In the genomic region with DNA sequence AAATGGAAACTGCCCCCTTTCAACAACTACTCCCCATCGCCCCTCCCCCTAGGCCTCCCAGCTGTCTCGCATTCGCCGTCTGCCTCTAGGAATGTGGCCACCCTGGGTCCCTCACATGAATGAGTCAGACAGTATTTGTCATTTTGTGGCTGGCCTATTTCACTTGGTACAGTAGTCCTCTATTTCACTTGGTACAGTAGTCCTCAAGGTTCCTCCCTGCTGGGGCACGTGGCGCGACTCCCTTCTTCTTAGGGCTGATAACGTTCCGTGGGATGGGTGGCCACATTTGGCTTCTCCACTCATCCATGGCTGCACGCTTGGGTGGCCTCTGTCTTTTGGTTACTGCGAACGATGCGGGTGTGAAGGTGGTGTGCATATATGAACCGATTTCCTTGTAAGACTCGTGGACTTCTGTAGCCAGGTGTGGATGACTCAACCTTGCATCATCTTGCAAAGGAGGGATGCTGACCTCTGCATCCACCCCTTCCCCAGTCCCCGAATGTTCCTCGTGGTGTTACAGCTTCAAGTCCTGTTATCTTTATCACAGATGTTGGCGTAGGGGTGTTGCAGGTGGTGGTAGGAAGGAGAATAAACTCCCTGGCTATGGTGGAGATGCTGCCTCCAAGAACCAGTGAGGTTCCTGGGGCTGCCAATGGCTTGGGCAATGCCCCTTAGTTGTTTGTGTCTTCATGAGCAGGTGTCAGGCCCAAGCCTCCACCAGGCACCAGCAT, we compare ENCODE assay signal across 1 cellular context.
TF ChIP-seq lines count a peak whose summit lies in the region.

No MANE protein-coding gene starts in this region.

TF ChIP-seq in H1, 55 proteins besides CTCF, POLR2A, EP300 and RAD21:
- no peak for TF ChIP-seq RBBP5 (IDR thresholded peaks at IDR 0.05; ENCODE audit: borderline replicate concordance, low read depth, low read length)
- no peak for TF ChIP-seq EZH2 (IDR thresholded peaks at IDR 0.05; ENCODE audit: low read depth, low read length, severe bottlenecking)
- no peak for TF ChIP-seq TAF7 (optimal IDR thresholded peaks at IDR 0.05; ENCODE audit: borderline replicate concordance, low read depth, low read length)
- TF ChIP-seq, protein P1, sequence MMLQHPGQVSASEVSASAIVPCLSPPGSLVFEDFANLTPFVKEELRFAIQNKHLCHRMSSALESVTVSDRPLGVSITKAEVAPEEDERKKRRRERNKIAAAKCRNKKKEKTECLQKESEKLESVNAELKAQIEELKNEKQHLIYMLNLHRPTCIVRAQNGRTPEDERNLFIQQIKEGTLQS (IDR thresholded peaks at IDR 0.05; ENCODE audit: insufficient read depth, low read depth, low read length): no peak
- no peak for TF ChIP-seq SIRT6 (IDR thresholded peaks at IDR 0.05; ENCODE audit: low read length)
- TF ChIP-seq SIN3A (conservative IDR thresholded peaks at IDR 0.05 in 1 of 2, IDR thresholded peaks at IDR 0.05 in 1 of 2; ENCODE audit: low read depth in 1 of 2, low read length in 2 of 2): no peak
- no peak for TF ChIP-seq JUN (IDR thresholded peaks at IDR 0.05; ENCODE audit: low read depth, low read length)
- no peak for TF ChIP-seq PHF8 (conservative IDR thresholded peaks at IDR 0.05; ENCODE audit: low read depth, low read length)
- TF ChIP-seq RXRA (IDR thresholded peaks at IDR 0.05; ENCODE audit: insufficient read depth, low read depth, low read length): no peak
- TF ChIP-seq GABPA (IDR thresholded peaks at IDR 0.05; ENCODE audit: borderline replicate concordance, insufficient read depth, low read length): no peak
- TF ChIP-seq, protein P2, sequence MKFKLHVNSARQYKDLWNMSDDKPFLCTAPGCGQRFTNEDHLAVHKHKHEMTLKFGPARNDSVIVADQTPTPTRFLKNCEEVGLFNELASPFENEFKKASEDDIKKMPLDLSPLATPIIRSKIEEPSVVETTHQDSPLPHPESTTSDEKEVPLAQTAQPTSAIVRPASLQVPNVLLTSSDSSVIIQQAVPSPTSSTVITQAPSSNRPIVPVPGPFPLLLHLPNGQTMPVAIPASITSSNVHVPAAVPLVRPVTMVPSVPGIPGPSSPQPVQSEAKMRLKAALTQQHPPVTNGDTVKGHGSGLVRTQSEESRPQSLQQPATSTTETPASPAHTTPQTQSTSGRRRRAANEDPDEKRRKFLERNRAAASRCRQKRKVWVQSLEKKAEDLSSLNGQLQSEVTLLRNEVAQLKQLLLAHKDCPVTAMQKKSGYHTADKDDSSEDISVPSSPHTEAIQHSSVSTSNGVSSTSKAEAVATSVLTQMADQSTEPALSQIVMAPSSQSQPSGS (IDR thresholded peaks at IDR 0.05; ENCODE audit: low read length): no peak
- TF ChIP-seq GTF2F1 (IDR thresholded peaks at IDR 0.05; ENCODE audit: borderline replicate concordance, low read depth, low read length): no peak
- TF ChIP-seq, protein P3, sequence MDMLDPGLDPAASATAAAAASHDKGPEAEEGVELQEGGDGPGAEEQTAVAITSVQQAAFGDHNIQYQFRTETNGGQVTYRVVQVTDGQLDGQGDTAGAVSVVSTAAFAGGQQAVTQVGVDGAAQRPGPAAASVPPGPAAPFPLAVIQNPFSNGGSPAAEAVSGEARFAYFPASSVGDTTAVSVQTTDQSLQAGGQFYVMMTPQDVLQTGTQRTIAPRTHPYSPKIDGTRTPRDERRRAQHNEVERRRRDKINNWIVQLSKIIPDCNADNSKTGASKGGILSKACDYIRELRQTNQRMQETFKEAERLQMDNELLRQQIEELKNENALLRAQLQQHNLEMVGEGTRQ (IDR thresholded peaks at IDR 0.05; ENCODE audit: low read length): no peak
- TF ChIP-seq CEBPB (IDR thresholded peaks at IDR 0.05; ENCODE audit: low read depth, low read length): no peak
